In the genomic region with DNA sequence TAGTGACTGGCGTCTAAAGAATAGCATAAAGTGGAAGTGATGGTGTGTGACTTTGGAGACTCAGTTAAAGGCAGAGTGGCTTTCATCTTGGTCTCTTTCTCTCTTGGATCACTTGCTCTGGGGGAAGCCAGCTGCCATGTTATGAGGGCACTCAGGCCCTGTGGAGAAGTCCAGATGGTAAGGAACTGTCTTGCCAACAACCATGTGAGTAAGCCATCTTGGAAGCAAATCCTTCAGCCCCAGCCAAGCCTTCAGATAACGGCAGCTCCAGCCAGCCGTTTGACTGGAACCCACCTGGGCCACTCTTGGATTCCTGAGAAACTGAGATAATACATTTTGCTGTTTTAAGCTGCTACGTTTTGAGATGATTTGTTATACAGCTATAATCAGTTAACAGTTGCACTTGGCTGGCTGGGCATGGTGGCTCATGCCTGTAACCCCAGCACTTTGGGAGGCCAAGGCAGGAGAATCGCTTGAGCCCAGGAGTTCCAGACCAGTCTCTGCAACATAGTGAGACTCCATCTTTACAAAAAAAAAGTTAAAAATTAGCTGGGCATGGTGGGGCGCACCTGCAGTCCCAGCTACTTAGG, we compare ENCODE assay signal across 1 cellular context.
TF ChIP-seq lines count a peak whose summit lies in the region.

No MANE protein-coding gene starts in this region.

TF ChIP-seq in IMR-90, 13 proteins besides CTCF, POLR2A, EP300 and RAD21:
- TF ChIP-seq RCOR1 (IDR thresholded peaks at IDR 0.05; ENCODE audit: insufficient replicate concordance, low read length): no peak
- no peak for TF ChIP-seq SMC3 (IDR thresholded peaks at IDR 0.05; ENCODE audit: low read depth, low read length)
- no peak for TF ChIP-seq MXI1 (IDR thresholded peaks at IDR 0.05; ENCODE audit: borderline replicate concordance, low read depth, low read length)
- TF ChIP-seq NFE2L2 (IDR thresholded peaks at IDR 0.05; ENCODE audit: low read depth, low read length): no peak
- TF ChIP-seq RFX5 (IDR thresholded peaks at IDR 0.05; ENCODE audit: low read depth, low read length): no peak
- no peak for TF ChIP-seq CEBPB (IDR thresholded peaks at IDR 0.05; ENCODE audit: low read depth, low read length)
- no peak for TF ChIP-seq MAFK (IDR thresholded peaks at IDR 0.05; ENCODE audit: low read depth, low read length)
- TF ChIP-seq, protein P1, sequence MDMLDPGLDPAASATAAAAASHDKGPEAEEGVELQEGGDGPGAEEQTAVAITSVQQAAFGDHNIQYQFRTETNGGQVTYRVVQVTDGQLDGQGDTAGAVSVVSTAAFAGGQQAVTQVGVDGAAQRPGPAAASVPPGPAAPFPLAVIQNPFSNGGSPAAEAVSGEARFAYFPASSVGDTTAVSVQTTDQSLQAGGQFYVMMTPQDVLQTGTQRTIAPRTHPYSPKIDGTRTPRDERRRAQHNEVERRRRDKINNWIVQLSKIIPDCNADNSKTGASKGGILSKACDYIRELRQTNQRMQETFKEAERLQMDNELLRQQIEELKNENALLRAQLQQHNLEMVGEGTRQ (IDR thresholded peaks at IDR 0.05; ENCODE audit: low read depth, low read length): no peak
- no peak for TF ChIP-seq ELK1 (IDR thresholded peaks at IDR 0.05; ENCODE audit: borderline replicate concordance, low read depth, low read length)
- no peak for TF ChIP-seq BHLHE40 (IDR thresholded peaks at IDR 0.05; ENCODE audit: low read depth, low read length)
- no peak for TF ChIP-seq CHD1 (IDR thresholded peaks at IDR 0.05; ENCODE audit: low read depth, low read length)
- TF ChIP-seq FOS (IDR thresholded peaks at IDR 0.05; ENCODE audit: low read depth, low read length): no peak
- TF ChIP-seq MAZ (IDR thresholded peaks at IDR 0.05; ENCODE audit: borderline replicate concordance, low read depth, low read length): no peak
